ENCODE assay signal across 8 cellular contexts in the genomic region with DNA sequence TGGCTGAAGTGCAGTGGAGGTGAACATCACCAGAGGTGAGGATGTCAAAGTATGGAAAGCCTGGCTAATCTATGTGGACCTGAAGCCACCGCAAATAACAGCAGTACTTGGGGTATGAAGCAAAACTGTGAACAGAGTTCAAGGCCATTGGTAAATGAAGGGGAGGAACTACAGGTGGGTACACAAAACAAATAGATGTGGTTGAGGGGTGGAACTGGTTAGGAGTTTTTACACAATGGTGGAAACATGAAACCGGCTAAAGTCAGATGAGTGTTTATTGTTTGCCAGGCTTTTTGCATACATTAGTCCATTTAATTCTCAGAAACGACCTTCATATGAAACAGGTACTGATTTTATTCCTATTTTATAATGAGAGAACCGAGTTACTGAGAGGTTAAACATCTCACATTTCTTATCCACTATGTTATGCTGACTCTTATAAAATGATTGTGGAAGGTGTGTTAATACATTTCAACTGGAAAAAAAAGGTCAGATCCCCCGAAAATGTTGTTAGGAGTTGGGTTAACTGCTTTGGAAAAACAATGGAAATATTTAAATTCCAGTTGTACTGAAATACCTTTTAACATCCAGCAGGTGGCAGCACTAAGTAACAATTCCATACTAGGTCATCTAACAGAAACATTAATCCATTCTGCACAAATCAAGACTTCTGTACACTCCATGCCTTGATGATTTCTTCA. TPM values are rescaled to one million over a fixed set of nuclear protein-coding genes. Genes with fewer than 3 reads are reported as not detected.
DNase-seq lines count a peak whose midpoint lies in the region; ATAC-seq and TF ChIP-seq lines count a peak whose summit lies in the region.

No MANE protein-coding gene starts in this region.

- H3K36me3 Mint-ChIP-seq in Calu3 (ENCODE audit: insufficient read depth, unreplicated experiment) (peaks cover 22% of the 10 kb centered on the region), memory B cell (peaks cover 54% of the 10 kb centered on the region)
- H3K36me3 Mint-ChIP-seq in activated CD8-positive, alpha-beta memory T cell treated with anti-CD3 and anti-CD28 coated beads, Interleukin-2, amount 10 ng/mL, durations not matched to agents 7 days and 5 days = peaks cover 57% of the 10 kb centered on the region
- peaks cover 58% of the 10 kb centered on the region for H3K36me3 Mint-ChIP-seq in T-helper 2 cell treated with Interferon-gamma antibody and Interleukin-4, amounts not matched to agents 5 μg/mL and 100 μg/mL, for 36 hours (ENCODE audit: low read depth)

- H3K27ac Mint-ChIP-seq in Calu3 (ENCODE audit: unreplicated experiment) (no peak overlapping the region), memory B cell (no peak overlapping the region)
- H3K27ac Mint-ChIP-seq in activated CD8-positive, alpha-beta memory T cell treated with anti-CD3 and anti-CD28 coated beads, Interleukin-2, amount 10 ng/mL, durations not matched to agents 7 days and 5 days = no peak overlapping the region
- no peak overlapping the region for H3K27ac Mint-ChIP-seq in T-helper 2 cell treated with Interferon-gamma antibody and Interleukin-4, amounts not matched to agents 5 μg/mL and 100 μg/mL, for 36 hours

- ATAC-seq in memory B cell (ENCODE audit: low read depth) = peak; percentile 42
- ATAC-seq in activated CD8-positive, alpha-beta memory T cell treated with anti-CD3 and anti-CD28 coated beads, Interleukin-2, amount 10 ng/mL, durations not matched to agents 7 days and 5 days = no peak

- H3K9me3 Mint-ChIP-seq in Calu3 (ENCODE audit: low read depth, unreplicated experiment) (no peaks in the 10 kb centered on the region), memory B cell (peaks cover 1% of the 10 kb centered on the region)
- H3K9me3 Mint-ChIP-seq in activated CD8-positive, alpha-beta memory T cell treated with anti-CD3 and anti-CD28 coated beads, Interleukin-2, amount 10 ng/mL, durations not matched to agents 7 days and 5 days (ENCODE audit: low read depth) = no peaks in the 10 kb centered on the region
- no peaks in the 10 kb centered on the region for H3K9me3 Mint-ChIP-seq in T-helper 2 cell treated with Interferon-gamma antibody and Interleukin-4, amounts not matched to agents 5 μg/mL and 100 μg/mL, for 36 hours

- DNase-seq in Calu3 (peak; percentile 10), H4 (ENCODE audit: low spot score) (peak; percentile 23), NCI-H526 treated with DMSO at 0.1 percent for 48 hours (lab: John Stamatoyannopoulos, UW) (peak; percentile 19), cardiac fibroblast (ENCODE audit: low read depth in 2 of 2) (peak; percentile 64), memory B cell (ENCODE audit: low spot score in 2 of 2) (peak in 1 of 2 donors; percentile 15), ureter (ENCODE audit: low spot score) (no peak)
- DNase-seq in activated CD8-positive, alpha-beta memory T cell treated with anti-CD3 and anti-CD28 coated beads, Interleukin-2, amount 10 ng/mL, durations not matched to agents 7 days and 5 days = no peak
- DNase-seq in T-helper 2 cell treated with Interferon-gamma antibody and Interleukin-4, amounts not matched to agents 5 μg/mL and 100 μg/mL, for 36 hours (ENCODE audit: low spot score) = no peak

- no peak overlapping the region for H3K4me3 ChIP-seq in cardiac fibroblast (replicated peaks in 1 of 2; ENCODE audit: low read depth in 2 of 2, low read length in 2 of 2)

- intact Hi-C loops in Calu3 (cut with micrococcal nuclease; ENCODE audit: unreplicated experiment) = loop anchor here (2.0 to 5.0 kb wide), 2 partner anchors 198 to 519 kb away; no protein-coding TSS in a partner anchor

- no TSS peak for BruUV-seq in Calu3 (replicated peaks; lab: Mats Ljungman, UMichigan)

- no peaks in the 10 kb centered on the region for H3K4me1 Mint-ChIP-seq in Calu3 (ENCODE audit: low read depth, unreplicated experiment)
- no peaks in the 10 kb centered on the region for H3K4me1 Mint-ChIP-seq in memory B cell
- peaks cover 2% of the 10 kb centered on the region for H3K4me1 Mint-ChIP-seq in activated CD8-positive, alpha-beta memory T cell treated with anti-CD3 and anti-CD28 coated beads, Interleukin-2, amount 10 ng/mL, durations not matched to agents 7 days and 5 days
- no peaks in the 10 kb centered on the region for H3K4me1 Mint-ChIP-seq in T-helper 2 cell treated with Interferon-gamma antibody and Interleukin-4, amounts not matched to agents 5 μg/mL and 100 μg/mL, for 36 hours (ENCODE audit: low read depth)

- peak; percentile 29 for TF ChIP-seq CTCF in Calu3 (IDR thresholded peaks at IDR 0.05; ENCODE audit: unreplicated experiment)
- TF ChIP-seq CTCF in cardiac fibroblast (IDR thresholded peaks at IDR 0.05; ENCODE audit: low read depth, low read length) = peak; percentile 41

- no peaks in the 10 kb centered on the region for H3K27me3 Mint-ChIP-seq in Calu3 (ENCODE audit: unreplicated experiment)
- H3K27me3 Mint-ChIP-seq in memory B cell = no peaks in the 10 kb centered on the region
- H3K27me3 Mint-ChIP-seq in activated CD8-positive, alpha-beta memory T cell treated with anti-CD3 and anti-CD28 coated beads, Interleukin-2, amount 10 ng/mL, durations not matched to agents 7 days and 5 days = no peaks in the 10 kb centered on the region
- H3K27me3 Mint-ChIP-seq in T-helper 2 cell treated with Interferon-gamma antibody and Interleukin-4, amounts not matched to agents 5 μg/mL and 100 μg/mL, for 36 hours (ENCODE audit: low read depth) = no peaks in the 10 kb centered on the region

- H3K4me3 Mint-ChIP-seq in Calu3 (ENCODE audit: low read depth, unreplicated experiment) = no peak overlapping the region
- no peak overlapping the region for H3K4me3 Mint-ChIP-seq in memory B cell
- no peak overlapping the region for H3K4me3 Mint-ChIP-seq in activated CD8-positive, alpha-beta memory T cell treated with anti-CD3 and anti-CD28 coated beads, Interleukin-2, amount 10 ng/mL, durations not matched to agents 7 days and 5 days
- no peak overlapping the region for H3K4me3 Mint-ChIP-seq in T-helper 2 cell treated with Interferon-gamma antibody and Interleukin-4, amounts not matched to agents 5 μg/mL and 100 μg/mL, for 36 hours

- CTCF ChIA-PET in Calu3 (lab: Charles Lee) = no interaction called here
- CTCF ChIA-PET in activated CD8-positive, alpha-beta memory T cell treated with anti-CD3 and anti-CD28 coated beads, Interleukin-2, amount 10 ng/mL, durations not matched to agents 7 days and 5 days (lab: Charles Lee) = interaction anchor here (0.9 kb wide), 2 partner anchors 10 to 1070 kb away, joined by 3 to 5 read pairs; no protein-coding TSS in a partner anchor

RNA-seq across cellular contexts. Expression of a gene that starts 44.3 kb away (rescaled TPM):
- total RNA-seq in Calu3 (2022) (39.3 and 50.0 TPM in 2 replicates), ureter (28.6 TPM)
- total RNA-seq in H4 (2014; rRNA removed; shearing (Covaris generic)) = 42.5 and 56.3 TPM in 2 replicates
- total RNA-seq in activated CD8-positive, alpha-beta memory T cell treated with anti-CD3 and anti-CD28 coated beads, Interleukin-2, amount 10 ng/mL, durations not matched to agents 7 days and 5 days = 10 to 100 TPM; 34.8 to 42.4 TPM

RNA-seq across cellular contexts. Expression of a gene that starts 56.8 kb away (rescaled TPM):
- total RNA-seq in Calu3 (2022) = 23.1 and 23.6 TPM in 2 replicates
- 6.6 and 9.6 TPM in 2 replicates for total RNA-seq in H4 (2014; rRNA removed; shearing (Covaris generic))
- 44.4 TPM for total RNA-seq in ureter
- 10 to 100 TPM; 38.5 to 49.8 TPM for total RNA-seq in activated CD8-positive, alpha-beta memory T cell treated with anti-CD3 and anti-CD28 coated beads, Interleukin-2, amount 10 ng/mL, durations not matched to agents 7 days and 5 days

RNA-seq across cellular contexts. Expression of a gene that starts 56.8 kb away (rescaled TPM):
- total RNA-seq in Calu3 (2022) = 38.9 and 42.9 TPM in 2 replicates
- total RNA-seq in H4 (2014; rRNA removed; shearing (Covaris generic)) = 4.8 and 11.2 TPM in 2 replicates
- total RNA-seq in ureter = 23.1 TPM
- 10 to 100 TPM; 17.6 to 26.5 TPM for total RNA-seq in activated CD8-positive, alpha-beta memory T cell treated with anti-CD3 and anti-CD28 coated beads, Interleukin-2, amount 10 ng/mL, durations not matched to agents 7 days and 5 days

Comparison
In these comparisons a context has a peak if more than half of its experiments do, and no peak if none do; other contexts are left out.
1. DNase-seq: peak in Calu3 (single experiment), H4 (single experiment), NCI-H526 treated with DMSO at 0.1 percent for 48 hours (single experiment) and cardiac fibroblast (2 of 2); none in ureter (single experiment), activated CD8-positive, alpha-beta memory T cell treated with anti-CD3 and anti-CD28 coated beads, Interleukin-2, amount 10 ng/mL, durations not matched to agents 7 days and 5 days (single experiment) and T-helper 2 cell treated with Interferon-gamma antibody and Interleukin-4, amounts not matched to agents 5 μg/mL and 100 μg/mL, for 36 hours (single experiment).